ENCODE assay signal across 1 cellular context in the genomic region with DNA sequence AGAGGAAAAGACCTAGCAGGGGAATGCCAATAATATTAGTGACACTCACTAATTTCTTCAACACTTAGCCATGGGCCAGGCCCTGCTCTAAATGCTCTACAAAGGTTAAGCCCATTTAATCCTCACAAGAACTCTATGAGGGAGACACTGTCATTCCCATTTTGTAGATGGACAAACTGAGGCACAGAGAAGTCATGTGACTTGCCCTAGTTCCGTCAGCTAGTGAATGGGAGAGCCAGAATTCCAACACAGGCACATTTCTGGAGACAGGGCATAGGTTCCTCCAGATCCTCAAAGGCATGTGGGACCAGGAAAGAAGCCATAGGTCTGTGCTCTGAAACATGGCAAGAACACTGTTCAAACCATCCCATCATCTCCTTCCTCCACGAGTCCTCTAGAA.
TF ChIP-seq lines count a peak whose summit lies in the region.

No MANE protein-coding gene starts in this region.

TF ChIP-seq in K562, 482 proteins besides CTCF, POLR2A, EP300 and RAD21:
- TF ChIP-seq, protein P1, sequence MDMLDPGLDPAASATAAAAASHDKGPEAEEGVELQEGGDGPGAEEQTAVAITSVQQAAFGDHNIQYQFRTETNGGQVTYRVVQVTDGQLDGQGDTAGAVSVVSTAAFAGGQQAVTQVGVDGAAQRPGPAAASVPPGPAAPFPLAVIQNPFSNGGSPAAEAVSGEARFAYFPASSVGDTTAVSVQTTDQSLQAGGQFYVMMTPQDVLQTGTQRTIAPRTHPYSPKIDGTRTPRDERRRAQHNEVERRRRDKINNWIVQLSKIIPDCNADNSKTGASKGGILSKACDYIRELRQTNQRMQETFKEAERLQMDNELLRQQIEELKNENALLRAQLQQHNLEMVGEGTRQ (CRISPR knock-in tag; IDR thresholded peaks at IDR 0.05) = peak; percentile 26; the same call in 1 of the 2 replicates
- TF ChIP-seq, protein P2, sequence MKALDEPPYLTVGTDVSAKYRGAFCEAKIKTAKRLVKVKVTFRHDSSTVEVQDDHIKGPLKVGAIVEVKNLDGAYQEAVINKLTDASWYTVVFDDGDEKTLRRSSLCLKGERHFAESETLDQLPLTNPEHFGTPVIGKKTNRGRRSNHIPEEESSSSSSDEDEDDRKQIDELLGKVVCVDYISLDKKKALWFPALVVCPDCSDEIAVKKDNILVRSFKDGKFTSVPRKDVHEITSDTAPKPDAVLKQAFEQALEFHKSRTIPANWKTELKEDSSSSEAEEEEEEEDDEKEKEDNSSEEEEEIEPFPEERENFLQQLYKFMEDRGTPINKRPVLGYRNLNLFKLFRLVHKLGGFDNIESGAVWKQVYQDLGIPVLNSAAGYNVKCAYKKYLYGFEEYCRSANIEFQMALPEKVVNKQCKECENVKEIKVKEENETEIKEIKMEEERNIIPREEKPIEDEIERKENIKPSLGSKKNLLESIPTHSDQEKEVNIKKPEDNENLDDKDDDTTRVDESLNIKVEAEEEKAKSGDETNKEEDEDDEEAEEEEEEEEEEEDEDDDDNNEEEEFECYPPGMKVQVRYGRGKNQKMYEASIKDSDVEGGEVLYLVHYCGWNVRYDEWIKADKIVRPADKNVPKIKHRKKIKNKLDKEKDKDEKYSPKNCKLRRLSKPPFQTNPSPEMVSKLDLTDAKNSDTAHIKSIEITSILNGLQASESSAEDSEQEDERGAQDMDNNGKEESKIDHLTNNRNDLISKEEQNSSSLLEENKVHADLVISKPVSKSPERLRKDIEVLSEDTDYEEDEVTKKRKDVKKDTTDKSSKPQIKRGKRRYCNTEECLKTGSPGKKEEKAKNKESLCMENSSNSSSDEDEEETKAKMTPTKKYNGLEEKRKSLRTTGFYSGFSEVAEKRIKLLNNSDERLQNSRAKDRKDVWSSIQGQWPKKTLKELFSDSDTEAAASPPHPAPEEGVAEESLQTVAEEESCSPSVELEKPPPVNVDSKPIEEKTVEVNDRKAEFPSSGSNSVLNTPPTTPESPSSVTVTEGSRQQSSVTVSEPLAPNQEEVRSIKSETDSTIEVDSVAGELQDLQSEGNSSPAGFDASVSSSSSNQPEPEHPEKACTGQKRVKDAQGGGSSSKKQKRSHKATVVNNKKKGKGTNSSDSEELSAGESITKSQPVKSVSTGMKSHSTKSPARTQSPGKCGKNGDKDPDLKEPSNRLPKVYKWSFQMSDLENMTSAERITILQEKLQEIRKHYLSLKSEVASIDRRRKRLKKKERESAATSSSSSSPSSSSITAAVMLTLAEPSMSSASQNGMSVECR (CRISPR knock-in tag; IDR thresholded peaks at IDR 0.05) = no peak
- no peak for TF ChIP-seq COPS2 (conservative IDR thresholded peaks at IDR 0.05)
- TF ChIP-seq, protein P3, sequence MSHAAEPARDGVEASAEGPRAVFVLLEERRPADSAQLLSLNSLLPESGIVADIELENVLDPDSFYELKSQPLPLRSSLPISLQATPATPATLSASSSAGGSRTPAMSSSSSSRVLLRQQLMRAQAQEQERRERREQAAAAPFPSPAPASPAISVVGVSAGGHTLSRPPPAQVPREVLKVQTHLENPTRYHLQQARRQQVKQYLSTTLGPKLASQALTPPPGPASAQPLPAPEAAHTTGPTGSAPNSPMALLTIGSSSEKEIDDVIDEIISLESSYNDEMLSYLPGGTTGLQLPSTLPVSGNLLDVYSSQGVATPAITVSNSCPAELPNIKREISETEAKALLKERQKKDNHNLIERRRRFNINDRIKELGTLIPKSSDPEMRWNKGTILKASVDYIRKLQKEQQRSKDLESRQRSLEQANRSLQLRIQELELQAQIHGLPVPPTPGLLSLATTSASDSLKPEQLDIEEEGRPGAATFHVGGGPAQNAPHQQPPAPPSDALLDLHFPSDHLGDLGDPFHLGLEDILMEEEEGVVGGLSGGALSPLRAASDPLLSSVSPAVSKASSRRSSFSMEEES (CRISPR knock-in tag; IDR thresholded peaks at IDR 0.05) = peak; percentile 81
- no peak for TF ChIP-seq SIX5 (IDR thresholded peaks at IDR 0.05; ENCODE audit: borderline replicate concordance in 1 of 2, insufficient read depth in 1 of 2, low read depth in 1 of 2, low read length in 2 of 2)
- 0 out of 2 replicates have a peak, but pooled peaks have one; percentile 16 for TF ChIP-seq BCOR (IDR thresholded peaks at IDR 0.05)
